ENCODE assay signal across 13 cellular contexts in genomic region chr11:12695221-12695794, GRCh38. TPM values are rescaled to one million over a fixed set of nuclear protein-coding genes. Genes with fewer than 3 reads are reported as not detected.
DNase-seq lines count a peak whose midpoint lies in the region; ATAC-seq and TF ChIP-seq lines count a peak whose summit lies in the region.
"Had no signal": no experiment of that assay in that cellular context is flagged by ENCODE, and none has a peak within 500 bp of the region (broad histone marks: within the 10 kb centered on the region; RNA-seq: fewer than 3 reads in every experiment).

No MANE protein-coding gene starts in this region.

- H3K4me2 ChIP-seq in IMR-90 (ENCODE audit: low read depth, low read length) (no peak overlapping the region), mesenchymal stem cell (ENCODE audit: low read length, poor library complexity, severe bottlenecking) (no peak overlapping the region)

- no peak overlapping the region for H3K56ac ChIP-seq in IMR-90 (ENCODE audit: extremely low read depth, insufficient read depth, low read length)

- in situ Hi-C loops in IMR-90 (cut with MboI; ENCODE audit: low sequenced_read_pairs): no loop called here

- H2BK120ac ChIP-seq in IMR-90 (ENCODE audit: low read depth, low read length) (peak overlapping the region; percentile 70), mesenchymal stem cell (ENCODE audit: low read depth, low read length) (peak overlapping the region; percentile 80)

- H3K4me1 ChIP-seq in IMR-90 (ENCODE audit: control insufficient read depth, insufficient read depth, low read length) (peaks cover 43% of the 10 kb centered on the region), breast epithelium (peaks cover 0 to 26% of the 10 kb centered on the region in 2 donors), mesenchymal stem cell (ENCODE audit: control insufficient read depth, insufficient read depth, low read depth, low read length) (peaks cover 26% of the 10 kb centered on the region), subcutaneous abdominal adipose tissue (ENCODE audit: control insufficient read depth in 5 of 5, insufficient read depth in 5 of 5, low read length in 5 of 5) (peaks cover 4 to 43% (median 30%) of the 10 kb centered on the region in 5 donors)

- H4K91ac ChIP-seq in IMR-90 (ENCODE audit: insufficient read depth, low read depth, low read length): no peak overlapping the region; the same call in 1 of the 2 replicates
- H4K91ac ChIP-seq in mesenchymal stem cell (ENCODE audit: low read length): no peak overlapping the region

- H4K8ac ChIP-seq in IMR-90 (ENCODE audit: low read depth in 2 of 2, low read length in 2 of 2) (peak overlapping the region; percentile 35 to 91; a peak in 2 of 4 replicates), mesenchymal stem cell (ENCODE audit: low read length) (no peak overlapping the region)

- no peak overlapping the region for H2BK12ac ChIP-seq in mesenchymal stem cell (ENCODE audit: low read length in 2 of 2)

- TF ChIP-seq CTCF in IMR-90 (conservative IDR thresholded peaks at IDR 0.05; ENCODE audit: low read depth, low read length) (no peak), breast epithelium (IDR thresholded peaks at IDR 0.05) (no peak), lower leg skin (IDR thresholded peaks at IDR 0.05) (no peak)

- H3K9ac ChIP-seq in IMR-90 (ENCODE audit: low read depth, low read length): peak overlapping the region; percentile 48; the same call in 1 of the 2 replicates
- peak overlapping the region; percentile 91 for H3K9ac ChIP-seq in mesenchymal stem cell (ENCODE audit: low read length)
- peak overlapping the region in 2 of 5 donors; percentile 13 to 58 for H3K9ac ChIP-seq in subcutaneous abdominal adipose tissue (ENCODE audit: low read length in 5 of 5)
- H3K9ac ChIP-seq: BLaER1 treated with 17β-estradiol and CSF1 and Interleukin-3, amounts not matched to agents 10 nM and 100 nM had no signal

- H2AFZ ChIP-seq in IMR-90 (replicated peaks; ENCODE audit: low read length, poor library complexity): no peak overlapping the region
- H2AFZ ChIP-seq in mesenchymal stem cell (ENCODE audit: low read depth, low read length): no peak overlapping the region

- H2BK15ac ChIP-seq in IMR-90 (ENCODE audit: low read depth, low read length): peak overlapping the region; percentile 18; the same call in 2 of the 3 replicates
- no peak overlapping the region for H2BK15ac ChIP-seq in mesenchymal stem cell (ENCODE audit: low read depth, poor library complexity, severe bottlenecking)

- H3K9me1 ChIP-seq in IMR-90 (ENCODE audit: insufficient read depth, low read length): peaks cover 33% of the 10 kb centered on the region

- H3K23ac ChIP-seq in IMR-90 (ENCODE audit: low read depth, low read length): peak overlapping the region; percentile 93
- no peak overlapping the region for H3K23ac ChIP-seq in mesenchymal stem cell (ENCODE audit: low read length in 2 of 2)

- CTCF ChIA-PET in IMR-90 (lab: Yijun Ruan, JAX): interaction anchor here (1.0 to 1.3 kb wide), 2 partner anchors 123 to 194 kb away, joined by 3 to 4 read pairs; no protein-coding TSS in a partner anchor

- intact Hi-C loops in IMR-90 (cut with micrococcal nuclease): no loop called here
- intact Hi-C loops in breast epithelium (cut with DNase I; ENCODE audit: low total_unique reads): no loop called here
- intact Hi-C loops in lower leg skin (cut with DNase I; ENCODE audit: low total_unique reads): no loop called here

- H3K27ac ChIP-seq in IMR-90 (ENCODE audit: insufficient read depth, low read length) (peak overlapping the region; percentile 66), breast epithelium (peak overlapping the region; percentile 95 to 96), mesenchymal stem cell (ENCODE audit: low read length, poor library complexity, severe bottlenecking) (peak overlapping the region; percentile 99), subcutaneous abdominal adipose tissue (ENCODE audit: low read depth, low read length) (peak overlapping the region; percentile 95)
- H3K27ac ChIP-seq: BLaER1 treated with 17β-estradiol and CSF1 and Interleukin-3, amounts not matched to agents 10 nM and 100 nM had no signal

- dilution Hi-C loops in IMR-90 (cut with HindIII; ENCODE audit: low sequenced_read_pairs, unreplicated experiment): loop anchor here (25.0 kb wide), 1 partner anchor 192 kb away; no protein-coding TSS in a partner anchor

- H2BK20ac ChIP-seq in IMR-90 (ENCODE audit: low read depth, low read length): peak overlapping the region; percentile 23; the same call in 1 of the 2 replicates

- H3K9me3 ChIP-seq in IMR-90 (ENCODE audit: control insufficient read depth, insufficient read depth, low read length) (no peaks in the 10 kb centered on the region), breast epithelium (no peaks in the 10 kb centered on the region), mesenchymal stem cell (ENCODE audit: control insufficient read depth, low read length) (no peaks in the 10 kb centered on the region), subcutaneous abdominal adipose tissue (ENCODE audit: control insufficient read depth in 5 of 5, low read length in 5 of 5) (no peaks in the 10 kb centered on the region)
- H3K9me3 ChIP-seq: BLaER1 treated with 17β-estradiol and CSF1 and Interleukin-3, amounts not matched to agents 10 nM and 100 nM had no signal

- ATAC-seq in IMR-90 (ENCODE audit: low read depth) (no peak), GM18517 (IDR thresholded peaks at IDR 0.05; ENCODE audit: unreplicated experiment) (no peak), GM18520 (IDR thresholded peaks at IDR 0.05; ENCODE audit: unreplicated experiment) (no peak)

- TF ChIP-seq RAD21 in IMR-90 (IDR thresholded peaks at IDR 0.05; ENCODE audit: low read length): no peak

- H2BK5ac ChIP-seq in IMR-90 (ENCODE audit: low read depth, low read length, poor library complexity, severe bottlenecking) (peak overlapping the region; percentile 35), mesenchymal stem cell (ENCODE audit: low read depth, low read length, poor library complexity, severe bottlenecking) (no peak overlapping the region)

- H3K79me1 ChIP-seq in IMR-90 (ENCODE audit: low read depth in 1 of 2, low read length in 2 of 2) (peaks cover 17 to 79% of the 10 kb centered on the region in 2 experiments; a peak in 3 of 4 replicates), mesenchymal stem cell (replicated peaks; ENCODE audit: low read length, poor library complexity, severe bottlenecking) (no peaks in the 10 kb centered on the region)

- peak overlapping the region; percentile 58; the same call in 1 of the 2 replicates for H2AK5ac ChIP-seq in IMR-90 (ENCODE audit: low read depth, low read length)
- peak overlapping the region; percentile 89 for H2AK5ac ChIP-seq in mesenchymal stem cell (ENCODE audit: low read length, severe bottlenecking)

- H3K36me3 ChIP-seq in IMR-90 (ENCODE audit: control insufficient read depth, insufficient read depth, low read length) (no peaks in the 10 kb centered on the region; the same call in 1 of the 2 replicates), breast epithelium (no peaks in the 10 kb centered on the region), mesenchymal stem cell (ENCODE audit: control insufficient read depth in 1 of 2, insufficient read depth in 2 of 2, low read depth in 1 of 2, low read length in 2 of 2) (peaks cover 0 to 2% of the 10 kb centered on the region in 2 experiments), subcutaneous abdominal adipose tissue (ENCODE audit: control insufficient read depth in 5 of 5, insufficient read depth in 5 of 5, low read length in 5 of 5) (no peaks in the 10 kb centered on the region)
- H3K36me3 ChIP-seq: BLaER1 treated with 17β-estradiol and CSF1 and Interleukin-3, amounts not matched to agents 10 nM and 100 nM had no signal

- H3K27me3 ChIP-seq in IMR-90 (ENCODE audit: control insufficient read depth, insufficient read depth, low read length): no peaks in the 10 kb centered on the region
- H3K27me3 ChIP-seq in breast epithelium: no peaks in the 10 kb centered on the region
- no peaks in the 10 kb centered on the region for H3K27me3 ChIP-seq in mesenchymal stem cell (ENCODE audit: control insufficient read depth in 1 of 2, insufficient read depth in 1 of 2, low read length in 2 of 2)
- no peaks in the 10 kb centered on the region for H3K27me3 ChIP-seq in subcutaneous abdominal adipose tissue (ENCODE audit: control insufficient read depth in 5 of 5, insufficient read depth in 4 of 5, low read length in 5 of 5)

- POLR2A ChIA-PET in IMR-90 (lab: Charles Lee; ENCODE audit: unreplicated experiment): no interaction called here

- no peak overlapping the region for H2AK9ac ChIP-seq in IMR-90 (replicated peaks; ENCODE audit: low read depth, low read length, poor library complexity)

- peak overlapping the region; percentile 80; the same call in 1 of the 2 replicates for H3K4ac ChIP-seq in IMR-90 (ENCODE audit: low read depth, low read length)
- peak overlapping the region in 1 of 2 experiments; percentile 81 for H3K4ac ChIP-seq in mesenchymal stem cell (ENCODE audit: low read depth in 1 of 2, low read length in 2 of 2)

- DNase-seq in IMR-90: no peak
- DNase-seq in breast epithelium (ENCODE audit: low spot score in 2 of 2): no peak
- no peak for DNase-seq in mesenchymal stem cell
- no peak for DNase-seq in lower leg skin (ENCODE audit: low spot score in 2 of 2)
- no peak for DNase-seq in medulla oblongata (ENCODE audit: extremely low spot score)
- DNase-seq: anterior cingulate cortex, NCI-H1436, NCI-H524, SHP77 treated with DMSO at 0.1 percent for 48 hours had no signal

- H4K20me1 ChIP-seq in IMR-90 (ENCODE audit: insufficient read depth, low read length): peaks cover 90% of the 10 kb centered on the region

- no peak for TF ChIP-seq POLR2A in IMR-90 (IDR thresholded peaks at IDR 0.05; ENCODE audit: low read depth, low read length)
- no peak for TF ChIP-seq POLR2A in breast epithelium (IDR thresholded peaks at IDR 0.05)
- no peak for TF ChIP-seq POLR2A in lower leg skin (IDR thresholded peaks at IDR 0.05)

- no peak overlapping the region for H3K4me3 ChIP-seq in IMR-90 (ENCODE audit: insufficient read depth, low read depth, low read length)
- H3K4me3 ChIP-seq in breast epithelium: no peak overlapping the region
- H3K4me3 ChIP-seq in mesenchymal stem cell (ENCODE audit: insufficient read depth in 1 of 2, low read depth in 1 of 2, low read length in 2 of 2): no peak overlapping the region
- H3K4me3 ChIP-seq in subcutaneous abdominal adipose tissue (ENCODE audit: low read depth in 1 of 5, low read length in 5 of 5): no peak overlapping the region
- no peak overlapping the region for H3K4me3 ChIP-seq in lower leg skin (ENCODE audit: low read depth, poor library complexity, severe bottlenecking)
- H3K4me3 ChIP-seq: BLaER1 treated with 17β-estradiol and CSF1 and Interleukin-3, amounts not matched to agents 10 nM and 100 nM had no signal

- no CpG with 5 or more reads among the region's 2 CpGs for WGBS in IMR-90 (ENCODE audit: extremely low coverage in 2 of 2, insufficient read length in 1 of 2), 2 experiments
- no CpG with 5 or more reads among the region's 2 CpGs for WGBS in mesenchymal stem cell
- WGBS in lower leg skin, 2 donors: 73 to 75% methylated on average over 2 of the region's 2 CpGs

- no peak overlapping the region; the same call in 1 of the 2 replicates for H4K5ac ChIP-seq in IMR-90 (ENCODE audit: low read depth, low read length)

- BruUV-seq in IMR-90 (replicated peaks; lab: Mats Ljungman, UMichigan): no TSS peak

- peak overlapping the region; percentile 95 for H3K14ac ChIP-seq in IMR-90 (replicated peaks; ENCODE audit: low read depth, low read length)
- H3K14ac ChIP-seq in mesenchymal stem cell (ENCODE audit: low read length in 2 of 2): no peak overlapping the region

- H3K18ac ChIP-seq in IMR-90 (ENCODE audit: low read depth, low read length) (peak overlapping the region; percentile 51), mesenchymal stem cell (ENCODE audit: low read depth in 1 of 2, low read length in 2 of 2) (peak overlapping the region; percentile 82 to 91)

RNA-seq across cellular contexts. Expression of gene TEAD1, which starts 21.1 kb away (rescaled TPM):
- total RNA-seq in IMR-90 (2012; rRNA removed): 69.2 and 95.5 TPM in 2 replicates
- polyA plus RNA-seq in IMR-90 (2012; rRNA removed): 45.4 and 51.8 TPM in 2 replicates
- polyA plus RNA-seq in IMR-90 (2012; cell fraction: cytosol; rRNA removed): 15.4 and 16.1 TPM in 2 replicates
- 38.7 and 130 TPM in 2 replicates for polyA plus RNA-seq in IMR-90 (2012; cell fraction: nucleus; rRNA removed; ENCODE audit: low replicate concordance)
- 100 to 1,000 TPM in 1 of 3 donors, 10 to 100 TPM in 2; 67.8 to 110 (median 80.1) TPM for total RNA-seq in breast epithelium
- 60.7 TPM for polyA plus RNA-seq in mesenchymal stem cell (2013, experiment 1 of 2)
- polyA plus RNA-seq in mesenchymal stem cell (2013, experiment 2 of 2): 58.9 TPM
- total RNA-seq in lower leg skin: 10 to 100 TPM; 45.7 to 88.7 (median 71.4) TPM
